14 cellular contexts compared by ENCODE assay signal in the genomic region with DNA sequence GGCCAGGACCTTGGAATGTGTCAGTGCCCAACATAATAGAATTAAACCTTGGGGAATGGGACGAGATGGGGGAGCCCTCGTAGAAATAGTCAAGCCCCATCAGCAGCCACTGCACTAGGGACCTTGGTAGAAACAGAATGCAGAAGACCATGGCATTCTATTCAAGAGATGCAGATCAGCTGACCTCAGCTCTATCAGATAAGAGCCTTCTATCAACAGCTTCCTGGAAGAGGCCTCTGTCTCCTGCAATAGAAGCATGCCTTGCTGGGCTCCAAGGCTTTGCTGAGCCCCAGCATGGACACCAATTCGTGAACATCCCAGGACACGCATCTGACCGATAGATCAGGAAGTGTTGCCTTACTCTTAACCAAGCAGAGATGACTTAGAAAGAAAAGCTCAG. TPM values are rescaled to one million over a fixed set of nuclear protein-coding genes. Genes with fewer than 3 reads are reported as not detected.
DNase-seq lines count a peak whose midpoint lies in the region; TF ChIP-seq lines count a peak whose summit lies in the region.
"Had no signal": no experiment of that assay in that cellular context is flagged by ENCODE, and none has a peak within 500 bp of the region (broad histone marks: within the 10 kb centered on the region; RNA-seq: fewer than 3 reads in every experiment).

No MANE protein-coding gene starts in this region.

- H3K36me3 ChIP-seq in BLaER1 (no peaks in the 10 kb centered on the region), Loucy (ENCODE audit: insufficient read depth, low read length) (no peaks in the 10 kb centered on the region), mesenchymal stem cell (ENCODE audit: control insufficient read depth in 1 of 2, insufficient read depth in 2 of 2, low read depth in 1 of 2, low read length in 2 of 2) (no peaks in the 10 kb centered on the region), HAP-1 (replicated peaks) (no peaks in the 10 kb centered on the region)
- H3K36me3 ChIP-seq in BLaER1 treated with 17β-estradiol and CSF1 and Interleukin-3, amounts not matched to agents 10 nM and 100 nM: no peaks in the 10 kb centered on the region

- H2BK5ac ChIP-seq in mesenchymal stem cell (ENCODE audit: low read depth, low read length, poor library complexity, severe bottlenecking): no peak overlapping the region

- peak overlapping the region; percentile 88 for H3K4me2 ChIP-seq in BLaER1
- peak overlapping the region; percentile 12 to 95 (median 87); a peak in 21 of 22 replicates for H3K4me2 ChIP-seq in BLaER1 treated with 17β-estradiol and CSF1 and Interleukin-3, amounts not matched to agents 10 nM and 100 nM
- peak overlapping the region; percentile 34 for H3K4me2 ChIP-seq in Loucy (ENCODE audit: low read depth, low read length, poor library complexity, severe bottlenecking)
- no peak overlapping the region for H3K4me2 ChIP-seq in mesenchymal stem cell (ENCODE audit: low read length, poor library complexity, severe bottlenecking)

- H3K9me2 ChIP-seq in Loucy (replicated peaks; ENCODE audit: low read depth, low read length): no peaks in the 10 kb centered on the region

- H2BK15ac ChIP-seq in mesenchymal stem cell (ENCODE audit: low read depth, poor library complexity, severe bottlenecking): peak overlapping the region; percentile 52

- H3F3A ChIP-seq in Loucy (ENCODE audit: low read depth): no peaks in the 10 kb centered on the region

- H3K14ac ChIP-seq in mesenchymal stem cell (ENCODE audit: low read length in 2 of 2): no peak overlapping the region

- H2AK5ac ChIP-seq in mesenchymal stem cell (ENCODE audit: low read length, severe bottlenecking): no peak overlapping the region

- H3K4ac ChIP-seq in mesenchymal stem cell (ENCODE audit: low read depth in 1 of 2, low read length in 2 of 2): no peak overlapping the region

- peak overlapping the region; percentile 99 for H3K27ac ChIP-seq in BLaER1
- H3K27ac ChIP-seq in BLaER1 treated with 17β-estradiol and CSF1 and Interleukin-3, amounts not matched to agents 10 nM and 100 nM: peak overlapping the region in 9 of 11 experiments; percentile 21 to 99 (median 95); a peak in 17 of 22 replicates
- no peak overlapping the region for H3K27ac ChIP-seq in mesenchymal stem cell (ENCODE audit: low read length, poor library complexity, severe bottlenecking)

- TF ChIP-seq CTCF in Loucy (conservative IDR thresholded peaks at IDR 0.05; ENCODE audit: low read length): no peak

- DNase-seq in mesenchymal stem cell (no peak), ureter (ENCODE audit: low spot score) (no peak), HAP-1 (ENCODE audit: low spot score in 2 of 2) (no peak)
- no peak for DNase-seq in activated CD4-positive, alpha-beta T cell treated with anti-CD3 and anti-CD28 coated beads, Interleukin-2, amount 50 U/mL, for 4 hours
- DNase-seq: ACHN; AML-193; CD8-positive, alpha-beta T cell; DMS79; H9; KBM-7 had no signal

- H2AFZ ChIP-seq in Loucy (ENCODE audit: low read length) (peak overlapping the region; percentile 37; the same call in 1 of the 2 replicates), mesenchymal stem cell (ENCODE audit: low read depth, low read length) (no peak overlapping the region)

- H3K27me3 ChIP-seq in BLaER1 (no peaks in the 10 kb centered on the region), Loucy (ENCODE audit: insufficient read depth, low read length, poor library complexity, severe bottlenecking) (no peaks in the 10 kb centered on the region), mesenchymal stem cell (ENCODE audit: control insufficient read depth in 1 of 2, insufficient read depth in 1 of 2, low read length in 2 of 2) (peaks cover 31 to 45% of the 10 kb centered on the region in 2 experiments), HAP-1 (ENCODE audit: low read depth) (peaks cover 6% of the 10 kb centered on the region; the same call in 1 of the 2 replicates)
- H3K27me3 ChIP-seq in BLaER1 treated with 17β-estradiol and CSF1 and Interleukin-3, amounts not matched to agents 10 nM and 100 nM: no peaks in the 10 kb centered on the region

- no peak overlapping the region for H2BK12ac ChIP-seq in mesenchymal stem cell (ENCODE audit: low read length in 2 of 2)

- no peaks in the 10 kb centered on the region for H4K20me1 ChIP-seq in BLaER1
- no peaks in the 10 kb centered on the region for H4K20me1 ChIP-seq in BLaER1 treated with 17β-estradiol and CSF1 and Interleukin-3, amounts not matched to agents 10 nM and 100 nM
- no peaks in the 10 kb centered on the region for H4K20me1 ChIP-seq in Loucy (ENCODE audit: insufficient read depth, low read length, poor library complexity, severe bottlenecking)

- H3K4me1 ChIP-seq in BLaER1 (peaks cover 97% of the 10 kb centered on the region), Loucy (ENCODE audit: insufficient read depth, low read length, poor library complexity, severe bottlenecking) (peaks cover 86% of the 10 kb centered on the region), mesenchymal stem cell (ENCODE audit: control insufficient read depth, insufficient read depth, low read depth, low read length) (peaks cover 5% of the 10 kb centered on the region), HAP-1 (no peaks in the 10 kb centered on the region)
- peaks cover 89 to 100% (median 98%) of the 10 kb centered on the region in 10 experiments for H3K4me1 ChIP-seq in BLaER1 treated with 17β-estradiol and CSF1 and Interleukin-3, amounts not matched to agents 10 nM and 100 nM

- 86% methylated on average over 5 of the region's 5 CpGs for WGBS in mesenchymal stem cell

- H3K79me1 ChIP-seq in mesenchymal stem cell (replicated peaks; ENCODE audit: low read length, poor library complexity, severe bottlenecking): no peaks in the 10 kb centered on the region

- no peaks in the 10 kb centered on the region for H3K79me2 ChIP-seq in Loucy (ENCODE audit: insufficient read depth, low read length)

- H3K4me3 ChIP-seq in BLaER1 (0 out of 2 replicates have a peak overlapping the region, but pooled peaks have one; percentile 14), Loucy (ENCODE audit: low read length, poor library complexity, severe bottlenecking) (no peak overlapping the region), mesenchymal stem cell (ENCODE audit: insufficient read depth in 1 of 2, low read depth in 1 of 2, low read length in 2 of 2) (no peak overlapping the region), HAP-1 (no peak overlapping the region)
- H3K4me3 ChIP-seq in BLaER1 treated with 17β-estradiol and CSF1 and Interleukin-3, amounts not matched to agents 10 nM and 100 nM: no peak overlapping the region

- H3K18ac ChIP-seq in mesenchymal stem cell (ENCODE audit: low read depth in 1 of 2, low read length in 2 of 2): no peak overlapping the region

- H4K8ac ChIP-seq in mesenchymal stem cell (ENCODE audit: low read length): peak overlapping the region; percentile 60

- no peak overlapping the region for H4K91ac ChIP-seq in mesenchymal stem cell (ENCODE audit: low read length)

- no peak overlapping the region for H3K23ac ChIP-seq in mesenchymal stem cell (ENCODE audit: low read length in 2 of 2)

- H2BK120ac ChIP-seq in mesenchymal stem cell (ENCODE audit: low read depth, low read length): no peak overlapping the region

- in situ Hi-C loops in HAP-1 (cut with MboI; ENCODE audit: low sequenced_read_pairs): no loop called here

- H3K9me3 ChIP-seq in BLaER1: no peaks in the 10 kb centered on the region
- H3K9me3 ChIP-seq in BLaER1 treated with 17β-estradiol and CSF1 and Interleukin-3, amounts not matched to agents 10 nM and 100 nM (replicated peaks in 1 of 11): no peaks in the 10 kb centered on the region
- no peaks in the 10 kb centered on the region for H3K9me3 ChIP-seq in Loucy (ENCODE audit: insufficient read depth, low read depth, low read length)
- no peaks in the 10 kb centered on the region for H3K9me3 ChIP-seq in mesenchymal stem cell (ENCODE audit: control insufficient read depth, low read length)
- no peaks in the 10 kb centered on the region for H3K9me3 ChIP-seq in HAP-1

- peak overlapping the region; percentile 90; the same call in 1 of the 2 replicates for H3K9ac ChIP-seq in BLaER1
- H3K9ac ChIP-seq in BLaER1 treated with 17β-estradiol and CSF1 and Interleukin-3, amounts not matched to agents 10 nM and 100 nM: peak overlapping the region in 3 of 11 experiments; percentile 6 to 93 (median 22); a peak in 5 of 22 replicates
- H3K9ac ChIP-seq in Loucy (ENCODE audit: low read depth, low read length, poor library complexity, severe bottlenecking): no peak overlapping the region
- H3K9ac ChIP-seq in mesenchymal stem cell (ENCODE audit: low read length): no peak overlapping the region

RNA-seq across cellular contexts. Expression of gene FLI1, which starts 27.5 kb away (rescaled TPM):
- polyA plus RNA-seq in mesenchymal stem cell (2013, experiment 1 of 2): 12.2 TPM
- 12.6 TPM for polyA plus RNA-seq in mesenchymal stem cell (2013, experiment 2 of 2)
- total RNA-seq in ureter: 19.1 TPM
- total RNA-seq: HepG2 had no signal
- polyA plus RNA-seq: HepG2 had no signal
